ENCODE assay signal across 8 cellular contexts in genomic region chr9:133149130-133150015, GRCh38. TPM values are rescaled to one million over a fixed set of nuclear protein-coding genes. Genes with fewer than 3 reads are reported as not detected.
DNase-seq lines count a peak whose midpoint lies in the region; ATAC-seq and TF ChIP-seq lines count a peak whose summit lies in the region.

No MANE protein-coding gene starts in this region.

- WGBS in adrenal gland, 4 donors = 3 to 25% (median 5%) methylated on average over 5 to 95 of the region's 95 CpGs
- 4% methylated on average over 29 of the region's 95 CpGs for WGBS in prostate gland

- peak overlapping the region; percentile 66 to 93 (median 86) for H3K27ac ChIP-seq in adrenal gland
- peak overlapping the region; percentile 87 for H3K27ac ChIP-seq in left ventricle myocardium inferior (replicated peaks)
- peak overlapping the region; percentile 85 to 87 for H3K27ac ChIP-seq in prostate gland
- peak overlapping the region; percentile 86 to 91 for H3K27ac ChIP-seq in uterus

- H3K36me3 ChIP-seq in adrenal gland (replicated peaks in 1 of 2) (no peaks in the 10 kb centered on the region), left ventricle myocardium inferior (no peaks in the 10 kb centered on the region), prostate gland (no peaks in the 10 kb centered on the region), uterus (no peaks in the 10 kb centered on the region)

- H3K4me3 ChIP-seq in GM12875 (ENCODE audit: low read depth, low read length) (peak overlapping the region; percentile 99), adrenal gland (peak overlapping the region in 1 of 4 donors; percentile 52), left ventricle myocardium inferior (peak overlapping the region; percentile 82), prostate gland (peak overlapping the region; percentile 46 to 63), uterus (peak overlapping the region; percentile 38 to 62)

- H3K9me3 ChIP-seq in adrenal gland (replicated peaks in 1 of 3) (no peaks in the 10 kb centered on the region), left ventricle myocardium inferior (replicated peaks) (no peaks in the 10 kb centered on the region), prostate gland (no peaks in the 10 kb centered on the region), uterus (no peaks in the 10 kb centered on the region)

- TF ChIP-seq POLR2A in adrenal gland (IDR thresholded peaks at IDR 0.05) (peak in 1 of 2 donors; percentile 84), prostate gland (IDR thresholded peaks at IDR 0.05) (peak; percentile 69), uterus (IDR thresholded peaks at IDR 0.05) (peak; percentile 46 to 49)

- ATAC-seq in HG02588 (IDR thresholded peaks at IDR 0.05; ENCODE audit: unreplicated experiment) = peak; percentile 66

- DNase-seq in NAMALWA (ENCODE audit: low spot score) (peak; percentile 96), SW 1271 (lab: John Stamatoyannopoulos, UW) (peak; percentile 78 to 91), adrenal gland (peak; percentile 92 to 96 (median 94)), left ventricle myocardium inferior (peak; percentile 89), prostate gland (ENCODE audit: low spot score) (peak; percentile 88), uterus (peak; percentile 86 to 90)

- peak; percentile 32 for TF ChIP-seq CTCF in GM12875 (IDR thresholded peaks at IDR 0.05; ENCODE audit: borderline replicate concordance, insufficient read depth, low read depth, low read length)
- peak in 3 of 6 experiments; percentile 27 to 46 (median 31) for TF ChIP-seq CTCF in adrenal gland (IDR thresholded peaks at IDR 0.05)
- TF ChIP-seq CTCF in left ventricle myocardium inferior (IDR thresholded peaks at IDR 0.05; ENCODE audit: borderline replicate concordance) = peak; percentile 47
- TF ChIP-seq CTCF in prostate gland (IDR thresholded peaks at IDR 0.05) = peak in 2 of 4 experiments; percentile 54 to 62
- peak in 3 of 4 experiments; percentile 23 to 40 (median 26) for TF ChIP-seq CTCF in uterus (IDR thresholded peaks at IDR 0.05)

- H3K4me1 ChIP-seq in adrenal gland (replicated peaks in 1 of 2) (peaks cover 23 to 26% of the 10 kb centered on the region in 2 donors), left ventricle myocardium inferior (peaks cover 42% of the 10 kb centered on the region), prostate gland (replicated peaks) (peaks cover 5% of the 10 kb centered on the region), uterus (peaks cover 0 to 22% of the 10 kb centered on the region in 2 donors)

- intact Hi-C loops in adrenal gland (cut with DNase I) (loop anchor here (5.0 to 10.0 kb wide), 2 partner anchors 105 to 117 kb away; partner anchors contain the start of gene GTF3C5 (in 1 of the 2)), left ventricle myocardium inferior (cut with micrococcal nuclease) (loop anchor here (10.0 kb wide), 1 partner anchor 115 kb away; the partner anchor contains the start of gene GTF3C5), prostate gland (cut with DNase I) (loop anchor here (5.0 kb wide), 1 partner anchor 107 kb away; no protein-coding TSS in a partner anchor), uterus (cut with DNase I; ENCODE audit: low total_unique reads) (loop anchor here (10.0 kb wide), 1 partner anchor 125 kb away; no protein-coding TSS in a partner anchor)

- H3K27me3 ChIP-seq in adrenal gland = no peaks in the 10 kb centered on the region
- H3K27me3 ChIP-seq in left ventricle myocardium inferior (ENCODE audit: low read depth) = no peaks in the 10 kb centered on the region
- H3K27me3 ChIP-seq in prostate gland (replicated peaks; ENCODE audit: insufficient read depth) = no peaks in the 10 kb centered on the region
- no peaks in the 10 kb centered on the region for H3K27me3 ChIP-seq in uterus

RNA-seq across cellular contexts. Expression of gene GBGT1, which starts 14.3 kb away (rescaled TPM):
- total RNA-seq in adrenal gland (10 to 100 TPM; 14.9 to 67.5 (median 39.7) TPM), left ventricle myocardium inferior (6.3 TPM), prostate gland (10 to 100 TPM; 10.7 to 14.0 TPM), uterus (10 to 100 TPM in 2 of 4 donors, 1 to 10 TPM in 2; 3.5 to 28.5 (median 9.8) TPM)
- polyA plus RNA-seq in adrenal gland = 10 to 100 TPM in 2 of 3 donors, 1 to 10 TPM in 1; 6.7 to 29.0 (median 18.9) TPM

RNA-seq across cellular contexts. Expression of gene RALGDS, which starts 28.3 kb away (rescaled TPM):
- 100 to 1,000 TPM in 1 of 8 donors, 10 to 100 TPM in 7; 38.9 to 104 (median 67.5) TPM for total RNA-seq in adrenal gland
- polyA plus RNA-seq in adrenal gland = 100 to 1,000 TPM in 1 of 3 donors, 10 to 100 TPM in 2; 21.3 to 170 (median 97.8) TPM
- 24.6 TPM for total RNA-seq in left ventricle myocardium inferior
- total RNA-seq in prostate gland = 10 to 100 TPM; 49.6 to 77.4 TPM
- 10 to 100 TPM; 14.1 to 67.9 (median 30.3) TPM for total RNA-seq in uterus

RNA-seq across cellular contexts. Expression of gene OBP2B, which starts 59.7 kb away (rescaled TPM):
- total RNA-seq in adrenal gland (under 1 TPM in 1 of 8 donors, not detected in 7; 0.32 TPM), left ventricle myocardium inferior (not detected), prostate gland (10 to 100 TPM in 1 of 2 donors, 1 to 10 TPM in 1; 1.6 to 35.2 TPM), uterus (not detected)
- polyA plus RNA-seq in adrenal gland = not detected
